In the genomic region with DNA sequence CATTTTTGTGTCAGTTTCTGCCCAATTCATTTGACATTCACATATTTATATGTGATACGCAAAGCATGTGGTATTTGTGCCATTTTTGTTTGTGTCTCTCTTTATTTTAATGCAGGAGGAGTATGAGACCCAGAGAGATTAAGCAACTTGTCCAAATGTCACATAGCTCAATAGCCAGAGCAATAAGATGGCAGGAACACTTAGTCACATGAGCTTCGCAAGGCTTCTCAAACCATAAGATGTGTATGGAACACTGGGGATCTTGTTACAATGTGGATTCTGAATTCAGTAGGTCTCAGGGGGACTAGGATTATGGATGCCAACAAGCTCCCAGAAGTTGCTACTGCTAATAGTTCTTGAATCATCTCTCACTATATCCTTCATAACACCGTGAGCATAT, we compare ENCODE assay signal across 32 cellular contexts. TPM values are rescaled to one million over a fixed set of nuclear protein-coding genes. Genes with fewer than 3 reads are reported as not detected.
"Had no signal": no experiment of that assay in that cellular context is flagged by ENCODE, and none has a peak within 500 bp of the region (broad histone marks: within the 10 kb centered on the region; RNA-seq: fewer than 3 reads in every experiment).

No MANE protein-coding gene starts in this region.

- H3K4me3 Mint-ChIP-seq: stimulated activated effector memory CD8-positive, alpha-beta T cell treated with anti-CD3 and anti-CD28 coated beads, Interleukin-12 subunit alpha, Interleukin-12 subunit beta, amount 100 ng/mL, for 72 hours; stimulated activated memory B cell treated with anti-CD40 and anti-IgM and Interleukin-4, amounts not matched to agents 10 μg/mL and 1 μg/mL and 100 μg/mL, for 72 hours; stimulated activated naive B cell treated with anti-CD40 and anti-IgM and Interleukin-4, amounts not matched to agents 10 μg/mL and 1 μg/mL and 100 μg/mL, for 72 hours; stimulated activated naive CD8-positive, alpha-beta T cell treated with anti-CD3 and anti-CD28 coated beads, Interleukin-15, amount 100 ng/mL, for 72 hours; stimulated activated naive CD8-positive, alpha-beta T cell treated with anti-CD3 and anti-CD28 coated beads, Interleukin-15, Interleukin-2, amounts not matched to agents 100 ng/mL and 50 ng/mL, for 24 hours; type B pancreatic cell had no signal

- H3K36me3 Mint-ChIP-seq: stimulated activated effector memory CD8-positive, alpha-beta T cell treated with anti-CD3 and anti-CD28 coated beads, Interleukin-12 subunit alpha, Interleukin-12 subunit beta, amount 100 ng/mL, for 72 hours; stimulated activated memory B cell treated with anti-CD40 and anti-IgM and Interleukin-4, amounts not matched to agents 10 μg/mL and 1 μg/mL and 100 μg/mL, for 72 hours; stimulated activated naive B cell treated with anti-CD40 and anti-IgM and Interleukin-4, amounts not matched to agents 10 μg/mL and 1 μg/mL and 100 μg/mL, for 72 hours; type B pancreatic cell had no signal

- FAIRE-seq: urothelium cell line had no signal

- DNase-seq: stimulated activated CD4-positive, alpha-beta T cell treated with anti-CD3 and anti-CD28 coated beads, Interleukin-2, amount 100 ng/mL, for 48 hours; stimulated activated CD4-positive, alpha-beta T cell treated with anti-CD3 and anti-CD28 coated beads, Interleukin-4, amount 100 ng/mL, for 1 hour; stimulated activated CD4-positive, alpha-beta T cell treated with anti-CD3 and anti-CD28 coated beads, Interleukin-4, amount 100 ng/mL, for 24 hours; stimulated activated CD4-positive, alpha-beta T cell treated with anti-CD3 and anti-CD28 coated beads, Interleukin-4, amount 100 ng/mL, for 4 hours; stimulated activated CD8-positive, alpha-beta memory T cell treated with anti-CD3 and anti-CD28 coated beads, Interleukin-4, amount 100 ng/mL, for 48 hours; stimulated activated naive B cell treated with anti-CD40 and anti-IgM and Interleukin-4, amounts not matched to agents 10 μg/mL and 1 μg/mL and 100 μg/mL, for 72 hours; stimulated activated naive CD4-positive, alpha-beta T cell; stimulated activated naive CD4-positive, alpha-beta T cell treated with Interleukin-2 at 50 U/mL for 16 hours; stimulated activated naive CD8-positive, alpha-beta T cell treated with anti-CD3 and anti-CD28 coated beads, Interleukin-15, amount 100 ng/mL, for 72 hours; stimulated activated naive CD8-positive, alpha-beta T cell treated with anti-CD3 and anti-CD28 coated beads, Interleukin-15, Interleukin-2, amounts not matched to agents 100 U/mL and 50 U/mL, for 24 hours; stomach; substantia nigra; testis; thyroid gland; tibial artery; transverse colon; trophoblast cell; upper lobe of left lung; upper lobe of right lung; uterus had no signal

- H3K9me3 Mint-ChIP-seq: stimulated activated effector memory CD8-positive, alpha-beta T cell treated with anti-CD3 and anti-CD28 coated beads, Interleukin-12 subunit alpha, Interleukin-12 subunit beta, amount 100 ng/mL, for 72 hours; stimulated activated memory B cell treated with anti-CD40 and anti-IgM and Interleukin-4, amounts not matched to agents 10 μg/mL and 1 μg/mL and 100 μg/mL, for 72 hours; stimulated activated naive B cell treated with anti-CD40 and anti-IgM and Interleukin-4, amounts not matched to agents 10 μg/mL and 1 μg/mL and 100 μg/mL, for 72 hours; stimulated activated naive CD8-positive, alpha-beta T cell treated with anti-CD3 and anti-CD28 coated beads, Interleukin-15, amount 100 ng/mL, for 72 hours; stimulated activated naive CD8-positive, alpha-beta T cell treated with anti-CD3 and anti-CD28 coated beads, Interleukin-15, Interleukin-2, amounts not matched to agents 100 ng/mL and 50 ng/mL, for 24 hours; type B pancreatic cell had no signal

- ATAC-seq: stimulated activated effector memory CD8-positive, alpha-beta T cell treated with anti-CD3 and anti-CD28 coated beads, Interleukin-12 subunit alpha, Interleukin-12 subunit beta, amount 100 ng/mL, for 72 hours; stimulated activated memory B cell treated with anti-CD40 and anti-IgM and Interleukin-4, amounts not matched to agents 10 μg/mL and 1 μg/mL and 100 μg/mL, for 72 hours; stimulated activated naive B cell treated with anti-CD40 and anti-IgM and Interleukin-4, amounts not matched to agents 10 μg/mL and 1 μg/mL and 100 μg/mL, for 72 hours; stimulated activated naive CD8-positive, alpha-beta T cell treated with anti-CD3 and anti-CD28 coated beads, Interleukin-15, amount 100 ng/mL, for 72 hours; stimulated activated naive CD8-positive, alpha-beta T cell treated with anti-CD3 and anti-CD28 coated beads, Interleukin-15, Interleukin-2, amounts not matched to agents 100 U/mL and 50 U/mL, for 24 hours; upper lobe of right lung had no signal

- H3K27me3 ChIP-seq: stomach, suprapubic skin, testis, thyroid gland, tibial artery, tibial nerve, transverse colon, upper lobe of left lung, upper lobe of right lung, uterus, vagina had no signal

- H3K4me1 ChIP-seq: stomach, suprapubic skin, testis, thyroid gland, tibial artery, tibial nerve, transverse colon, upper lobe of left lung, upper lobe of right lung, uterus, vagina had no signal

- H3K27ac ChIP-seq: stomach, suprapubic skin, testis, thoracic aorta, thyroid gland, tibial artery, tibial nerve, transverse colon, upper lobe of left lung, upper lobe of right lung, uterus, vagina had no signal

- H3K9me3 ChIP-seq: stomach, suprapubic skin, testis, thoracic aorta, thyroid gland, tibial artery, tibial nerve, transverse colon, upper lobe of left lung, upper lobe of right lung, uterus, vagina had no signal

- H3K4me3 ChIP-seq: stomach, suprapubic skin, testis, thoracic aorta, thyroid gland, tibial artery, tibial nerve, transverse colon, upper lobe of left lung, upper lobe of right lung, uterus, vagina had no signal

- H3K27ac Mint-ChIP-seq: stimulated activated effector memory CD8-positive, alpha-beta T cell treated with anti-CD3 and anti-CD28 coated beads, Interleukin-12 subunit alpha, Interleukin-12 subunit beta, amount 100 ng/mL, for 72 hours; stimulated activated memory B cell treated with anti-CD40 and anti-IgM and Interleukin-4, amounts not matched to agents 10 μg/mL and 1 μg/mL and 100 μg/mL, for 72 hours; stimulated activated naive B cell treated with anti-CD40 and anti-IgM and Interleukin-4, amounts not matched to agents 10 μg/mL and 1 μg/mL and 100 μg/mL, for 72 hours; stimulated activated naive CD8-positive, alpha-beta T cell treated with anti-CD3 and anti-CD28 coated beads, Interleukin-15, amount 100 ng/mL, for 72 hours; stimulated activated naive CD8-positive, alpha-beta T cell treated with anti-CD3 and anti-CD28 coated beads, Interleukin-15, Interleukin-2, amounts not matched to agents 100 ng/mL and 50 ng/mL, for 24 hours; type B pancreatic cell had no signal

- H3K36me3 ChIP-seq: stomach, suprapubic skin, thoracic aorta, thyroid gland, tibial artery, tibial nerve, transverse colon, upper lobe of left lung, upper lobe of right lung, uterus, vagina had no signal

RNA-seq across cellular contexts. Expression of gene MRLN, which starts 19.2 kb away (rescaled TPM):
- total RNA-seq: stomach, subcutaneous adipose tissue, suprapubic skin, testis, thoracic aorta, thyroid gland, tibial nerve, transverse colon, upper lobe of right lung, ureter, vagina had no signal
- polyA plus RNA-seq: urinary bladder had no signal
